11 cellular contexts compared by ENCODE assay signal in the genomic region with DNA sequence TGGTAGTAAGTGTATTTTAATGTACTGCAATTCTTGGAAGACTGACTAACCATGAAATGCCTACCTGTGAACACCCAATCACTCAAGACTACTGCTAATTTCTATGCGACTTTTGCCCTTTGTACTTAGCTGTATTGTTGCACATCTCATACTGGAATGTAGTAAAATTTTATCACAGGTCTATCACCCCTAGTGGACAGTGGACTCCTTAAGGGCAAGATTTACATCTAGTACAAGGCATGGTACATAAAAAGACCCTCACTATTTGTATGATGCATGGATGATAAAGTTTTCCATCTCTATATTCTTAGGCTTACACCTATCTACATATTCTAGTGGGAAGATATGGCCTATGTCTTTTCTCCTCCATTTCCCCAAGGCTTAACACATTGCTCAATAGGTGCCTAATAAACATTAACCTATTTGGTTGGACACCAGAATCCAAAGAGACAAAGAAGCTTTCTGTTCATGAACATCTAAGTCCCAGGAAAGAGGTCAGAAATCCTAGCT. TPM values are rescaled to one million over a fixed set of nuclear protein-coding genes. Genes with fewer than 3 reads are reported as not detected.
A peak's percentile ranks its signal among the peaks of the same experiment; 100 is the strongest.
DNase-seq lines count a peak whose midpoint lies in the region; ATAC-seq and TF ChIP-seq lines count a peak whose summit lies in the region.
"Had no signal": no experiment of that assay in that cellular context is flagged by ENCODE, and none has a peak within 500 bp of the region (broad histone marks: within the 10 kb centered on the region; RNA-seq: fewer than 3 reads in every experiment).

No MANE protein-coding gene starts in this region.

- H3K4me3 ChIP-seq in ACC112 (ENCODE audit: low read depth, low read length), result no peak overlapping the region
- H3K4me3 ChIP-seq in IMR-90 (ENCODE audit: insufficient read depth, low read depth, low read length), result no peak overlapping the region
- no peak overlapping the region for H3K4me3 ChIP-seq in coronary artery

- H3K79me2 ChIP-seq in ACC112 (ENCODE audit: control insufficient read depth, insufficient read depth, low read length, unreplicated experiment), result no peaks in the 10 kb centered on the region

- no peaks in the 10 kb centered on the region; the same call in 1 of the 2 replicates for H3K9me1 ChIP-seq in IMR-90 (ENCODE audit: insufficient read depth, low read length)

- no peak overlapping the region for H3K18ac ChIP-seq in IMR-90 (ENCODE audit: low read depth, low read length)

- H3K9me3 ChIP-seq in IMR-90 (ENCODE audit: control insufficient read depth, insufficient read depth, low read length), result no peaks in the 10 kb centered on the region

- no peak overlapping the region for H2BK15ac ChIP-seq in IMR-90 (ENCODE audit: low read depth, low read length)

- H3K4me1 ChIP-seq in ACC112 (ENCODE audit: control insufficient read depth, insufficient read depth, low read length, unreplicated experiment), result peaks cover 18% of the 10 kb centered on the region
- H3K4me1 ChIP-seq in IMR-90 (ENCODE audit: control insufficient read depth, insufficient read depth, low read length), result peaks cover 7% of the 10 kb centered on the region; the same call in 1 of the 2 replicates

- in situ Hi-C loops in IMR-90 (cut with MboI; ENCODE audit: low sequenced_read_pairs), result no loop called here

- H4K5ac ChIP-seq in IMR-90 (ENCODE audit: low read depth, low read length), result no peak overlapping the region

- dilution Hi-C loops in IMR-90 (cut with HindIII; ENCODE audit: low sequenced_read_pairs, unreplicated experiment), result loop anchor here (10.0 to 25.0 kb wide), 2 partner anchors 249 to 392 kb away; a partner anchor contains a TSS

- no peak overlapping the region for H3K9ac ChIP-seq in IMR-90 (ENCODE audit: low read depth, low read length)

- H3K56ac ChIP-seq in IMR-90 (ENCODE audit: extremely low read depth, insufficient read depth, low read length), result no peak overlapping the region

- TF ChIP-seq POLR2A in IMR-90 (IDR thresholded peaks at IDR 0.05; ENCODE audit: low read depth, low read length), result no peak

- POLR2A ChIA-PET in IMR-90 (lab: Charles Lee; ENCODE audit: unreplicated experiment), result no interaction called here

- WGBS in IMR-90 (ENCODE audit: extremely low coverage in 2 of 2, insufficient read length in 1 of 2), 2 experiments, result no CpG with 5 or more reads among the region's 1 CpG

- CTCF ChIA-PET in IMR-90 (lab: Yijun Ruan, JAX), result interaction anchor here (0.5 to 2.9 kb wide), 4 partner anchors 13 to 780 kb away, joined by 3 to 15 read pairs (median 10); no protein-coding TSS in a partner anchor

- no peak overlapping the region for H3K23ac ChIP-seq in IMR-90 (ENCODE audit: low read depth, low read length)

- intact Hi-C loops in IMR-90 (cut with micrococcal nuclease), result no loop called here

- peak; percentile 15; the same call in 1 of the 2 replicates for TF ChIP-seq CTCF in IMR-90 (conservative IDR thresholded peaks at IDR 0.05; ENCODE audit: low read depth, low read length)
- no peak for TF ChIP-seq CTCF in coronary artery (IDR thresholded peaks at IDR 0.05)
- TF ChIP-seq CTCF in omental fat pad (IDR thresholded peaks at IDR 0.05), result no peak

- H3K36me3 ChIP-seq in ACC112 (ENCODE audit: insufficient read depth, low read length) (peaks cover 9% of the 10 kb centered on the region), IMR-90 (ENCODE audit: control insufficient read depth, insufficient read depth, low read length) (peaks cover 3% of the 10 kb centered on the region)

- no TSS peak for BruUV-seq in IMR-90 (replicated peaks; lab: Mats Ljungman, UMichigan)

- H2AK9ac ChIP-seq in IMR-90 (replicated peaks; ENCODE audit: low read depth, low read length, poor library complexity), result no peak overlapping the region

- no peak overlapping the region for H2AK5ac ChIP-seq in IMR-90 (ENCODE audit: low read depth, low read length)

- no peak overlapping the region for H3K4ac ChIP-seq in IMR-90 (ENCODE audit: low read depth, low read length)

- no peak overlapping the region for H3K14ac ChIP-seq in IMR-90 (replicated peaks; ENCODE audit: low read depth, low read length)

- TF ChIP-seq RAD21 in IMR-90 (IDR thresholded peaks at IDR 0.05; ENCODE audit: low read length), result no peak

- no peaks in the 10 kb centered on the region for H3K27me3 ChIP-seq in ACC112 (ENCODE audit: insufficient read depth, low read length)
- no peaks in the 10 kb centered on the region for H3K27me3 ChIP-seq in IMR-90 (ENCODE audit: control insufficient read depth, insufficient read depth, low read length)

- H3K27ac ChIP-seq in ACC112 (ENCODE audit: low read depth, low read length) (peak overlapping the region; percentile 32), IMR-90 (ENCODE audit: insufficient read depth, low read length) (no peak overlapping the region), coronary artery (peak overlapping the region; percentile 57 to 69)
- H3K27ac ChIP-seq: WERI-Rb-1 had no signal

- H3K79me1 ChIP-seq in IMR-90 (ENCODE audit: low read depth in 1 of 2, low read length in 2 of 2), result no peaks in the 10 kb centered on the region

- H2AFZ ChIP-seq in ACC112 (ENCODE audit: low read length, unreplicated experiment), result no peak overlapping the region
- no peak overlapping the region for H2AFZ ChIP-seq in IMR-90 (replicated peaks; ENCODE audit: low read length, poor library complexity)

- ATAC-seq in IMR-90 (ENCODE audit: low read depth) (peak; percentile 26), omental fat pad (ENCODE audit: low FRiP score) (peak; percentile 16), GM21515 (IDR thresholded peaks at IDR 0.05; ENCODE audit: unreplicated experiment) (no peak)

- H2BK120ac ChIP-seq in IMR-90 (ENCODE audit: low read depth, low read length), result no peak overlapping the region

- H3K4me2 ChIP-seq in IMR-90 (ENCODE audit: low read depth, low read length), result no peak overlapping the region

- no peaks in the 10 kb centered on the region for H4K20me1 ChIP-seq in IMR-90 (ENCODE audit: insufficient read depth, low read length)

- no peak for DNase-seq in IMR-90
- DNase-seq in coronary artery (ENCODE audit: low spot score), result no peak
- no peak for DNase-seq in omental fat pad (ENCODE audit: low spot score)
- DNase-seq in effector CD4-positive, alpha-beta T cell, result no peak
- no peak for DNase-seq in NCI-H1694 (lab: John Stamatoyannopoulos, UW)
- DNase-seq in stimulated activated CD4-positive, alpha-beta T cell treated with anti-CD3 and anti-CD28 coated beads, Interleukin-2, amount 100 ng/mL, for 24 hours, result no peak
- DNase-seq: DMS79, naive B cell, WERI-Rb-1 had no signal

- H4K8ac ChIP-seq in IMR-90 (ENCODE audit: low read depth in 2 of 2, low read length in 2 of 2), result no peak overlapping the region

- no peak overlapping the region for H2BK20ac ChIP-seq in IMR-90 (ENCODE audit: low read depth, low read length)

- no peak overlapping the region for H2BK5ac ChIP-seq in IMR-90 (ENCODE audit: low read depth, low read length, poor library complexity, severe bottlenecking)

- H4K91ac ChIP-seq in IMR-90 (ENCODE audit: insufficient read depth, low read depth, low read length), result no peak overlapping the region

TF ChIP-seq in IMR-90, 13 proteins besides CTCF, POLR2A, EP300 and RAD21:
- TF ChIP-seq MXI1 (IDR thresholded peaks at IDR 0.05; ENCODE audit: borderline replicate concordance, low read depth, low read length) (no peak), CEBPB (IDR thresholded peaks at IDR 0.05; ENCODE audit: low read depth, low read length) (0 out of 2 replicates have a peak, but pooled peaks have one; percentile 1)

RNA-seq across cellular contexts. Expression of a gene that starts 26.1 kb away (rescaled TPM):
- total RNA-seq in IMR-90 (2012; rRNA removed) (18.1 and 19.4 TPM in 2 replicates), omental fat pad (10 to 100 TPM; 18.9 to 23.9 (median 20.6) TPM)
- 12.2 and 12.9 TPM in 2 replicates for polyA plus RNA-seq in IMR-90 (2012; rRNA removed)
- polyA plus RNA-seq in IMR-90 (2012; cell fraction: cytosol; rRNA removed), result 9.4 and 13.1 TPM in 2 replicates
- polyA plus RNA-seq in IMR-90 (2012; cell fraction: nucleus; rRNA removed; ENCODE audit: low replicate concordance), result 5.3 and 16.1 TPM in 2 replicates

RNA-seq across cellular contexts. Expression of a gene that starts 59.3 kb away (rescaled TPM):
- total RNA-seq in IMR-90 (2012; rRNA removed) (under 0.01 TPM in 2 replicates), omental fat pad (under 1 TPM; 0.19 to 0.47 (median 0.31) TPM)
- 0.01 and 0.07 TPM in 2 replicates for polyA plus RNA-seq in IMR-90 (2012; rRNA removed)
- polyA plus RNA-seq in IMR-90 (2012; cell fraction: cytosol; rRNA removed), result not detected in 2 replicates
- 0.08 and 0.33 TPM in 2 replicates for polyA plus RNA-seq in IMR-90 (2012; cell fraction: nucleus; rRNA removed; ENCODE audit: low replicate concordance)
